8 cellular contexts compared by ENCODE assay signal in genomic region chr3:48502728-48503168, GRCh38. TPM values are rescaled to one million over a fixed set of nuclear protein-coding genes. Genes with fewer than 3 reads are reported as not detected.
DNase-seq lines count a peak whose midpoint lies in the region; ATAC-seq, FAIRE-seq and TF ChIP-seq lines count a peak whose summit lies in the region.

No MANE protein-coding gene starts in this region.

- peaks cover 0 to 3% (median 0%) of the 10 kb centered on the region in 4 experiments; a peak in 2 of 7 replicates for H3K27me3 ChIP-seq in H1 (replicated peaks in 1 of 4; ENCODE audit: control insufficient read depth in 3 of 4, extremely low read depth in 1 of 4, insufficient read depth in 3 of 4, low read length in 3 of 4)

- TF ChIP-seq CTCF in H1 (IDR thresholded peaks at IDR 0.05; ENCODE audit: control extremely low read depth in 1 of 3, insufficient read depth in 1 of 3, low read depth in 1 of 3, low read length in 3 of 3): no peak

- peaks cover 9% of the 10 kb centered on the region for H3K79me1 ChIP-seq in H1 (ENCODE audit: low read depth, low read length)

- CTCF ChIA-PET in H1 (lab: Charles Lee; ENCODE audit: partially characterized antibody): interaction anchor here (11.2 kb wide), 1 partner anchor 34 kb away, joined by 251 read pairs; a partner anchor contains a TSS

- H3K9me3 Mint-ChIP-seq in naive thymus-derived CD8-positive, alpha-beta T cell: no peaks in the 10 kb centered on the region

- no peak overlapping the region; a peak in 3 of 8 replicates for H3K4me3 ChIP-seq in H1 (ENCODE audit: extremely low read depth in 1 of 4, insufficient read depth in 2 of 4, low read depth in 3 of 4, low read length in 4 of 4)

- DNase-seq in Right ventricle myocardium inferior (ENCODE audit: missing footprints) (no peak), cardiac septum (ENCODE audit: low spot score) (no peak), H1 (ENCODE audit: low read depth in 1 of 2, low spot score in 2 of 2) (no peak), NOMO-1 treated with DMSO at 0.1 percent for 48 hours (lab: John Stamatoyannopoulos, UW; ENCODE audit: unreplicated experiment) (no peak), GF-D8 (lab: John Stamatoyannopoulos, UW) (no peak)
- no peak for DNase-seq in naive thymus-derived CD8-positive, alpha-beta T cell

- H3K4me3 Mint-ChIP-seq in naive thymus-derived CD8-positive, alpha-beta T cell: peak overlapping the region; percentile 48 to 88 (median 78)

- no peak overlapping the region for H3K14ac ChIP-seq in H1 (ENCODE audit: insufficient read length)

- H3K27ac Mint-ChIP-seq in naive thymus-derived CD8-positive, alpha-beta T cell: peak overlapping the region; percentile 46 to 94 (median 72)

- H3K27ac ChIP-seq in H1 (ENCODE audit: low read depth, low read length): no peak overlapping the region

- no peak overlapping the region for H3K4ac ChIP-seq in H1 (replicated peaks; ENCODE audit: insufficient read length, low read depth, low read length)

- H2BK20ac ChIP-seq in H1 (ENCODE audit: low read length): no peak overlapping the region; the same call in none of the 2 replicates

- H2AFZ ChIP-seq in H1 (ENCODE audit: low read length): no peak overlapping the region

- peak overlapping the region; percentile 0 for H4K91ac ChIP-seq in H1 (replicated peaks; ENCODE audit: insufficient read length, low read length)

- 0 out of 2 replicates have a peak overlapping the region, but pooled peaks have one; percentile 97 for H2BK15ac ChIP-seq in H1 (ENCODE audit: low read length)

- ATAC-seq in Right ventricle myocardium inferior (peak; percentile 46), HG02840 (IDR thresholded peaks at IDR 0.05; ENCODE audit: low FRiP score, unreplicated experiment) (no peak), GM19463 (IDR thresholded peaks at IDR 0.05; ENCODE audit: unreplicated experiment) (no peak)
- no peak for ATAC-seq in naive thymus-derived CD8-positive, alpha-beta T cell

- peak overlapping the region; percentile 95 for H3K18ac ChIP-seq in H1 (ENCODE audit: extremely low read depth, low read length)

- H3K9ac ChIP-seq in H1 (replicated peaks in 1 of 4; ENCODE audit: extremely low read depth in 1 of 4, low read depth in 3 of 4, low read length in 3 of 4): peak overlapping the region in 2 of 4 experiments; percentile 8 to 13; a peak in 1 of 7 replicates

- H3K4me1 Mint-ChIP-seq in naive thymus-derived CD8-positive, alpha-beta T cell: peaks cover 29 to 59% (median 55%) of the 10 kb centered on the region in 4 donors

- no peak overlapping the region for H3K23ac ChIP-seq in H1 (ENCODE audit: insufficient read length)

- WGBS in H1 (ENCODE audit: extremely low coverage in 1 of 2, insufficient coverage in 1 of 2, insufficient read length in 1 of 2, insufficient replicate concordance in 2 of 2, low coverage in 1 of 2, low lambda C conversion rate in 2 of 2, missing lambda C conversion rate in 1 of 2), 2 experiments: 90% methylated on average over 6 of the region's 6 CpGs; no CpG with 5 or more reads in 1 of the 2 experiments

- no peak overlapping the region for H2BK120ac ChIP-seq in H1 (replicated peaks; ENCODE audit: low read depth, low read length)

- H4K8ac ChIP-seq in H1 (ENCODE audit: extremely low read depth, insufficient read depth, low read length): peak overlapping the region; percentile 38; the same call in 1 of the 2 replicates

- TF ChIP-seq POLR2A in H1 (IDR thresholded peaks at IDR 0.05; ENCODE audit: control extremely low read depth in 1 of 2, low read depth in 2 of 2, low read length in 2 of 2): no peak

- intact Hi-C loops in Right ventricle myocardium inferior (cut with DNase I): loop anchor here (5.0 kb wide), 1 partner anchor 45 kb away; no protein-coding TSS in a partner anchor
- intact Hi-C loops in cardiac septum (cut with DNase I): no loop called here

- peak overlapping the region; percentile 2 for H4K5ac ChIP-seq in H1 (ENCODE audit: insufficient read length, low read depth, low read length)

- H2BK5ac ChIP-seq in H1 (ENCODE audit: low read depth, low read length): peak overlapping the region; percentile 75; the same call in 1 of the 2 replicates

- TF ChIP-seq EP300 in H1 (IDR thresholded peaks at IDR 0.05; ENCODE audit: borderline replicate concordance in 1 of 2, low read depth in 2 of 2, low read length in 2 of 2): no peak

- H3K36me3 Mint-ChIP-seq in naive thymus-derived CD8-positive, alpha-beta T cell: peaks cover 0 to 10% (median 6%) of the 10 kb centered on the region in 3 donors

- H2BK12ac ChIP-seq in H1 (ENCODE audit: low read depth, low read length): peak overlapping the region; percentile 18; the same call in 1 of the 2 replicates

- peaks cover 11% of the 10 kb centered on the region; the same call in 1 of the 2 replicates for H3K23me2 ChIP-seq in H1 (ENCODE audit: low read depth, low read length)

- no peak for FAIRE-seq in H1 (lab: Jason Lieb, UNC)

- H3K9me3 ChIP-seq in H1 (ENCODE audit: insufficient read depth in 2 of 2, low read depth in 1 of 2, low read length in 1 of 2): no peaks in the 10 kb centered on the region

- peaks cover 0 to 3% of the 10 kb centered on the region in 2 experiments; a peak in 1 of 4 replicates for H3K79me2 ChIP-seq in H1 (ENCODE audit: control insufficient read depth in 1 of 2, insufficient read depth in 2 of 2, low read length in 2 of 2)

- no peak for TF ChIP-seq RAD21 in H1 (IDR thresholded peaks at IDR 0.05 in 1 of 2, conservative IDR thresholded peaks at IDR 0.05 in 1 of 2; ENCODE audit: low read depth in 2 of 2, low read length in 2 of 2)

- H3K4me2 ChIP-seq in H1 (ENCODE audit: insufficient read depth in 1 of 2, low read depth in 2 of 2, low read length in 2 of 2): peak overlapping the region; percentile 66 to 94; a peak in 3 of 4 replicates

- peak overlapping the region; percentile 30; the same call in 1 of the 2 replicates for H2AK5ac ChIP-seq in H1 (ENCODE audit: low read depth, low read length)

- H3K36me3 ChIP-seq in H1 (ENCODE audit: control insufficient read depth in 2 of 4, insufficient read depth in 4 of 4, low read length in 3 of 4): peaks cover 0 to 13% (median 5%) of the 10 kb centered on the region in 4 experiments; a peak in 4 of 8 replicates

- no peak overlapping the region for H3K56ac ChIP-seq in H1 (replicated peaks; ENCODE audit: insufficient read length, low read depth, low read length)

- peaks cover 0 to 2% of the 10 kb centered on the region in 2 experiments for H4K20me1 ChIP-seq in H1 (replicated peaks in 1 of 2; ENCODE audit: control insufficient read depth in 1 of 2, insufficient read depth in 2 of 2, low read length in 2 of 2)

- H3K27me3 Mint-ChIP-seq in naive thymus-derived CD8-positive, alpha-beta T cell: no peaks in the 10 kb centered on the region

- peaks cover 4 to 15% (median 12%) of the 10 kb centered on the region in 4 experiments for H3K4me1 ChIP-seq in H1 (replicated peaks in 1 of 4; ENCODE audit: control insufficient read depth in 3 of 4, insufficient read depth in 4 of 4, low read length in 3 of 4)

- POLR2A ChIA-PET in H1 (lab: Charles Lee; ENCODE audit: partially characterized antibody): interaction anchor here (0.9 to 2.9 kb wide), 3 partner anchors 29 to 63 kb away, joined by 3 to 7 read pairs (median 4); partner anchors contain the start of genes CCDC51 and TMA7
- POLR2A ChIA-PET in naive thymus-derived CD8-positive, alpha-beta T cell (lab: Charles Lee): interaction anchor here (0.6 to 3.3 kb wide), 5 partner anchors 9 to 66 kb away, joined by 3 to 12 read pairs (median 7); no protein-coding TSS in a partner anchor

TF ChIP-seq in H1, 55 proteins besides CTCF, POLR2A, EP300 and RAD21 (continues in another document):
- TF ChIP-seq SIRT6 (IDR thresholded peaks at IDR 0.05; ENCODE audit: low read length): no peak
- no peak for TF ChIP-seq SP2 (IDR thresholded peaks at IDR 0.05; ENCODE audit: low read length)

RNA-seq across cellular contexts. Expression of gene SHISA5, which starts 1.2 kb away (rescaled TPM):
- total RNA-seq in Right ventricle myocardium inferior (57.3 TPM), cardiac septum (47.8 TPM)
- total RNA-seq in H1 (2021; fragmentation: NEBNext Ultra II Directional; extraction: Animal tissue kit (Norgen Biotek cat#: 25700)): 191 and 196 TPM in 2 replicates
- 315 and 422 TPM in 2 replicates for polyA plus RNA-seq in H1 (2011; rRNA removed)
- 247 TPM for polyA plus RNA-seq in H1 (2011; cell fraction: cytosol; rRNA removed)
- polyA plus RNA-seq in H1 (2011; cell fraction: nucleus; rRNA removed): 217 TPM
- 171 to 240 TPM (median 225 TPM) in 4 replicates for polyA plus RNA-seq in H1 (2012, experiment 1 of 2)
- 223 TPM for polyA plus RNA-seq in H1 (2012, experiment 2 of 2)
- 278 TPM for polyA plus RNA-seq in H1 (2013, experiment 1 of 2)
- 358 TPM for polyA plus RNA-seq in H1 (2013, experiment 2 of 2)
- polyA minus RNA-seq in H1 (2011; rRNA and poly(A)+ RNA removed): 107 and 149 TPM in 2 replicates
- 143 TPM for polyA minus RNA-seq in H1 (2011; cell fraction: cytosol; rRNA and poly(A)+ RNA removed)
- 52.6 TPM for polyA minus RNA-seq in H1 (2011; cell fraction: nucleus; rRNA and poly(A)+ RNA removed)
- 100 to 1,000 TPM; 176 to 186 TPM for total RNA-seq in naive thymus-derived CD8-positive, alpha-beta T cell
- polyA plus RNA-seq in naive thymus-derived CD8-positive, alpha-beta T cell: 100 to 1,000 TPM; 341 to 364 (median 359) TPM

RNA-seq across cellular contexts. Expression of gene PFKFB4, which starts 53.9 kb away (rescaled TPM):
- total RNA-seq in Right ventricle myocardium inferior (2.4 TPM), cardiac septum (1.5 TPM)
- 10.7 and 11.3 TPM in 2 replicates for total RNA-seq in H1 (2021; fragmentation: NEBNext Ultra II Directional; extraction: Animal tissue kit (Norgen Biotek cat#: 25700))
- polyA plus RNA-seq in H1 (2011; rRNA removed): 20.1 and 20.3 TPM in 2 replicates
- 21.1 TPM for polyA plus RNA-seq in H1 (2011; cell fraction: cytosol; rRNA removed)
- polyA plus RNA-seq in H1 (2011; cell fraction: nucleus; rRNA removed): 47.8 TPM
- polyA plus RNA-seq in H1 (2012, experiment 1 of 2): 10.5 to 17.4 TPM (median 13.7 TPM) in 4 replicates
- 11.5 TPM for polyA plus RNA-seq in H1 (2012, experiment 2 of 2)
- 7.8 TPM for polyA plus RNA-seq in H1 (2013, experiment 1 of 2)
- 7.2 TPM for polyA plus RNA-seq in H1 (2013, experiment 2 of 2)
- 17.4 and 24.1 TPM in 2 replicates for polyA minus RNA-seq in H1 (2011; rRNA and poly(A)+ RNA removed)
- polyA minus RNA-seq in H1 (2011; cell fraction: cytosol; rRNA and poly(A)+ RNA removed): 13.2 TPM
- 16.4 TPM for polyA minus RNA-seq in H1 (2011; cell fraction: nucleus; rRNA and poly(A)+ RNA removed)
- 1 to 10 TPM; 2.4 to 3.0 TPM for total RNA-seq in naive thymus-derived CD8-positive, alpha-beta T cell
- polyA plus RNA-seq in naive thymus-derived CD8-positive, alpha-beta T cell: 1 to 10 TPM; 1.1 to 3.3 (median 1.9) TPM

RNA-seq across cellular contexts. Expression of gene ATRIP, which starts 56.2 kb away (rescaled TPM):
- 3.2 TPM for total RNA-seq in Right ventricle myocardium inferior
- 4.1 TPM for total RNA-seq in cardiac septum
- total RNA-seq in H1 (2021; fragmentation: NEBNext Ultra II Directional; extraction: Animal tissue kit (Norgen Biotek cat#: 25700)): 16.7 and 20.2 TPM in 2 replicates
- polyA plus RNA-seq in H1 (2011; rRNA removed): 16.6 and 18.5 TPM in 2 replicates
- 15.0 TPM for polyA plus RNA-seq in H1 (2011; cell fraction: cytosol; rRNA removed)
- 36.5 TPM for polyA plus RNA-seq in H1 (2011; cell fraction: nucleus; rRNA removed)
- 12.7 to 14.1 TPM (median 13.8 TPM) in 4 replicates for polyA plus RNA-seq in H1 (2012, experiment 1 of 2)
- polyA plus RNA-seq in H1 (2012, experiment 2 of 2): 11.0 TPM
- polyA plus RNA-seq in H1 (2013, experiment 1 of 2): 14.8 TPM
- polyA plus RNA-seq in H1 (2013, experiment 2 of 2): 12.6 TPM
- 28.6 and 29.3 TPM in 2 replicates for polyA minus RNA-seq in H1 (2011; rRNA and poly(A)+ RNA removed)
- polyA minus RNA-seq in H1 (2011; cell fraction: cytosol; rRNA and poly(A)+ RNA removed): 10.1 TPM
- polyA minus RNA-seq in H1 (2011; cell fraction: nucleus; rRNA and poly(A)+ RNA removed): 25.2 TPM
- total RNA-seq in naive thymus-derived CD8-positive, alpha-beta T cell: 10 to 100 TPM; 13.2 to 13.5 TPM
- 10 to 100 TPM in 2 of 3 donors, 1 to 10 TPM in 1; 8.9 to 17.5 (median 13.1) TPM for polyA plus RNA-seq in naive thymus-derived CD8-positive, alpha-beta T cell
